ENCODE assay signal across 1 cellular context in genomic region chr7:142898377-142899235, GRCh38.
TF ChIP-seq lines count a peak whose summit lies in the region.

No MANE protein-coding gene starts in this region.

TF ChIP-seq in WTC11, 78 proteins besides CTCF, POLR2A, EP300 and RAD21 (continued from another document):
- TF ChIP-seq, protein P1, sequence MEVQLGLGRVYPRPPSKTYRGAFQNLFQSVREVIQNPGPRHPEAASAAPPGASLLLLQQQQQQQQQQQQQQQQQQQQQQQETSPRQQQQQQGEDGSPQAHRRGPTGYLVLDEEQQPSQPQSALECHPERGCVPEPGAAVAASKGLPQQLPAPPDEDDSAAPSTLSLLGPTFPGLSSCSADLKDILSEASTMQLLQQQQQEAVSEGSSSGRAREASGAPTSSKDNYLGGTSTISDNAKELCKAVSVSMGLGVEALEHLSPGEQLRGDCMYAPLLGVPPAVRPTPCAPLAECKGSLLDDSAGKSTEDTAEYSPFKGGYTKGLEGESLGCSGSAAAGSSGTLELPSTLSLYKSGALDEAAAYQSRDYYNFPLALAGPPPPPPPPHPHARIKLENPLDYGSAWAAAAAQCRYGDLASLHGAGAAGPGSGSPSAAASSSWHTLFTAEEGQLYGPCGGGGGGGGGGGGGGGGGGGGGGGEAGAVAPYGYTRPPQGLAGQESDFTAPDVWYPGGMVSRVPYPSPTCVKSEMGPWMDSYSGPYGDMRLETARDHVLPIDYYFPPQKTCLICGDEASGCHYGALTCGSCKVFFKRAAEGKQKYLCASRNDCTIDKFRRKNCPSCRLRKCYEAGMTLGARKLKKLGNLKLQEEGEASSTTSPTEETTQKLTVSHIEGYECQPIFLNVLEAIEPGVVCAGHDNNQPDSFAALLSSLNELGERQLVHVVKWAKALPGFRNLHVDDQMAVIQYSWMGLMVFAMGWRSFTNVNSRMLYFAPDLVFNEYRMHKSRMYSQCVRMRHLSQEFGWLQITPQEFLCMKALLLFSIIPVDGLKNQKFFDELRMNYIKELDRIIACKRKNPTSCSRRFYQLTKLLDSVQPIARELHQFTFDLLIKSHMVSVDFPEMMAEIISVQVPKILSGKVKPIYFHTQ (CRISPR knock-in tag; IDR thresholded peaks at IDR 0.05), result no peak
- TF ChIP-seq GRHL2 (CRISPR knock-in tag; IDR thresholded peaks at IDR 0.05; ENCODE audit: insufficient replicate concordance, severe bottlenecking), result no peak
- no peak for TF ChIP-seq ZNF121 (CRISPR knock-in tag; IDR thresholded peaks at IDR 0.05)
- TF ChIP-seq ZMAT4 (CRISPR knock-in tag; IDR thresholded peaks at IDR 0.05), result no peak
- TF ChIP-seq ZNF317 (CRISPR knock-in tag; IDR thresholded peaks at IDR 0.05; ENCODE audit: borderline replicate concordance, low read depth), result no peak
- TF ChIP-seq NFATC4 (CRISPR knock-in tag; IDR thresholded peaks at IDR 0.05), result no peak
- TF ChIP-seq, protein P2, sequence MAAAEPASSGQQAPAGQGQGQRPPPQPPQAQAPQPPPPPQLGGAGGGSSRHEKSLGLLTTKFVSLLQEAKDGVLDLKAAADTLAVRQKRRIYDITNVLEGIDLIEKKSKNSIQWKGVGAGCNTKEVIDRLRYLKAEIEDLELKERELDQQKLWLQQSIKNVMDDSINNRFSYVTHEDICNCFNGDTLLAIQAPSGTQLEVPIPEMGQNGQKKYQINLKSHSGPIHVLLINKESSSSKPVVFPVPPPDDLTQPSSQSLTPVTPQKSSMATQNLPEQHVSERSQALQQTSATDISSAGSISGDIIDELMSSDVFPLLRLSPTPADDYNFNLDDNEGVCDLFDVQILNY (CRISPR knock-in tag; IDR thresholded peaks at IDR 0.05), result no peak
- no peak for TF ChIP-seq ATF3 (CRISPR knock-in tag; conservative IDR thresholded peaks at IDR 0.05)
- TF ChIP-seq ZNF219 (CRISPR knock-in tag; IDR thresholded peaks at IDR 0.05; ENCODE audit: borderline replicate concordance), result no peak
- TF ChIP-seq, protein P3, sequence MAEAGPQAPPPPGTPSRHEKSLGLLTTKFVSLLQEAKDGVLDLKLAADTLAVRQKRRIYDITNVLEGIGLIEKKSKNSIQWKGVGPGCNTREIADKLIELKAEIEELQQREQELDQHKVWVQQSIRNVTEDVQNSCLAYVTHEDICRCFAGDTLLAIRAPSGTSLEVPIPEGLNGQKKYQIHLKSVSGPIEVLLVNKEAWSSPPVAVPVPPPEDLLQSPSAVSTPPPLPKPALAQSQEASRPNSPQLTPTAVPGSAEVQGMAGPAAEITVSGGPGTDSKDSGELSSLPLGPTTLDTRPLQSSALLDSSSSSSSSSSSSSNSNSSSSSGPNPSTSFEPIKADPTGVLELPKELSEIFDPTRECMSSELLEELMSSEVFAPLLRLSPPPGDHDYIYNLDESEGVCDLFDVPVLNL (CRISPR knock-in tag; IDR thresholded peaks at IDR 0.05; ENCODE audit: borderline replicate concordance, low read depth), result no peak
- no peak for TF ChIP-seq TEAD1 (CRISPR knock-in tag; IDR thresholded peaks at IDR 0.05)
- TF ChIP-seq RELA (CRISPR knock-in tag; IDR thresholded peaks at IDR 0.05; ENCODE audit: borderline replicate concordance), result no peak
